ENCODE assay signal across 9 cellular contexts in genomic region chr12:111448266-111448830, GRCh38. TPM values are rescaled to one million over a fixed set of nuclear protein-coding genes. Genes with fewer than 3 reads are reported as not detected.
DNase-seq lines count a peak whose midpoint lies in the region; ATAC-seq and TF ChIP-seq lines count a peak whose summit lies in the region.
"Had no signal": no experiment of that assay in that cellular context is flagged by ENCODE, and none has a peak within 500 bp of the region (broad histone marks: within the 10 kb centered on the region; RNA-seq: fewer than 3 reads in every experiment).

No MANE protein-coding gene starts in this region.

- H3K27me3 ChIP-seq in right cardiac atrium (ENCODE audit: control insufficient read depth, insufficient read depth) (no peaks in the 10 kb centered on the region), hepatocyte (no peaks in the 10 kb centered on the region), WERI-Rb-1 (ENCODE audit: insufficient read depth, low read depth, severe bottlenecking) (no peaks in the 10 kb centered on the region)

- no peak overlapping the region for H3K4me3 ChIP-seq in right cardiac atrium (ENCODE audit: low read length)
- no peak overlapping the region for H3K4me3 ChIP-seq in hepatocyte
- H3K4me3 ChIP-seq in WERI-Rb-1 (ENCODE audit: low read depth, low read length): no peak overlapping the region

- H3K27ac Mint-ChIP-seq in activated naive CD4-positive, alpha-beta T cell treated with anti-CD3 and anti-CD28 coated beads, Interleukin-2, amount 10 ng/mL, durations not matched to agents 7 days and 5 days: peak overlapping the region; percentile 22
- peak overlapping the region; percentile 61 for H3K27ac Mint-ChIP-seq in activated B cell treated with CpG ODN at 0.5 μM for 24 hours
- peak overlapping the region; percentile 81 for H3K27ac Mint-ChIP-seq in stimulated activated naive B cell treated with anti-CD40 and anti-IgM and Interleukin-4, amounts not matched to agents 10 μg/mL and 1 μg/mL and 100 μg/mL, for 72 hours

- H3K36me3 Mint-ChIP-seq in activated naive CD4-positive, alpha-beta T cell treated with anti-CD3 and anti-CD28 coated beads, Interleukin-2, amount 10 ng/mL, durations not matched to agents 7 days and 5 days: peaks cover 64% of the 10 kb centered on the region
- peaks cover 68% of the 10 kb centered on the region for H3K36me3 Mint-ChIP-seq in activated B cell treated with CpG ODN at 0.5 μM for 24 hours (ENCODE audit: low read depth)
- H3K36me3 Mint-ChIP-seq in stimulated activated naive B cell treated with anti-CD40 and anti-IgM and Interleukin-4, amounts not matched to agents 10 μg/mL and 1 μg/mL and 100 μg/mL, for 72 hours: peaks cover 40 to 76% of the 10 kb centered on the region in 2 donors

- H3K36me3 ChIP-seq in hepatocyte (replicated peaks; ENCODE audit: insufficient read depth, low read depth) (no peaks in the 10 kb centered on the region), WERI-Rb-1 (peaks cover 48% of the 10 kb centered on the region)

- POLR2A ChIA-PET in activated B cell treated with CpG ODN at 0.5 μM for 24 hours (lab: Charles Lee): interaction anchor here (1.3 to 4.0 kb wide), 3 partner anchors 13 to 51 kb away, joined by 4 to 45 read pairs (median 4); no protein-coding TSS in a partner anchor

- peaks cover 3% of the 10 kb centered on the region for H3K79me2 ChIP-seq in hepatocyte

- H3K4me1 ChIP-seq in right cardiac atrium (ENCODE audit: control insufficient read depth, insufficient read depth, low read length): peaks cover 24% of the 10 kb centered on the region
- H3K4me1 ChIP-seq in hepatocyte (ENCODE audit: insufficient read depth): no peaks in the 10 kb centered on the region

- H3K27me3 Mint-ChIP-seq in activated naive CD4-positive, alpha-beta T cell treated with anti-CD3 and anti-CD28 coated beads, Interleukin-2, amount 10 ng/mL, durations not matched to agents 7 days and 5 days: no peaks in the 10 kb centered on the region
- no peaks in the 10 kb centered on the region for H3K27me3 Mint-ChIP-seq in activated B cell treated with CpG ODN at 0.5 μM for 24 hours
- no peaks in the 10 kb centered on the region for H3K27me3 Mint-ChIP-seq in stimulated activated naive B cell treated with anti-CD40 and anti-IgM and Interleukin-4, amounts not matched to agents 10 μg/mL and 1 μg/mL and 100 μg/mL, for 72 hours

- H3K4me1 Mint-ChIP-seq in activated naive CD4-positive, alpha-beta T cell treated with anti-CD3 and anti-CD28 coated beads, Interleukin-2, amount 10 ng/mL, durations not matched to agents 7 days and 5 days: peaks cover 69% of the 10 kb centered on the region
- H3K4me1 Mint-ChIP-seq in activated B cell treated with CpG ODN at 0.5 μM for 24 hours: peaks cover 62% of the 10 kb centered on the region
- peaks cover 53 to 74% of the 10 kb centered on the region in 2 donors for H3K4me1 Mint-ChIP-seq in stimulated activated naive B cell treated with anti-CD40 and anti-IgM and Interleukin-4, amounts not matched to agents 10 μg/mL and 1 μg/mL and 100 μg/mL, for 72 hours

- no peak overlapping the region for H3K4me2 ChIP-seq in hepatocyte

- no peak overlapping the region for H2AFZ ChIP-seq in hepatocyte

- intact Hi-C loops in activated B cell treated with CpG ODN at 0.5 μM for 24 hours (cut with micrococcal nuclease) (no loop called here), right cardiac atrium (cut with DNase I) (loop anchor here in 1 of 4 donors (5.0 kb wide), 1 partner anchor 41 kb away; the partner anchor contains the start of gene SH2B3)

- no peaks in the 10 kb centered on the region for H3K9me2 ChIP-seq in hepatocyte (replicated peaks; ENCODE audit: insufficient read depth)

- H4K20me1 ChIP-seq in hepatocyte (ENCODE audit: insufficient read depth, poor library complexity, severe bottlenecking): no peaks in the 10 kb centered on the region

- DNase-seq in activated naive CD4-positive, alpha-beta T cell treated with anti-CD3 and anti-CD28 coated beads, Interleukin-2, amount 10 ng/mL, durations not matched to agents 7 days and 5 days: no peak
- DNase-seq in activated naive CD4-positive, alpha-beta T cell treated with Interleukin-2 at 50 U/mL for 16 hours: no peak
- DNase-seq in activated B cell treated with CpG ODN at 0.5 μM for 24 hours: no peak
- no peak for DNase-seq in right cardiac atrium
- no peak for DNase-seq in stimulated activated naive B cell treated with anti-CD40 and anti-IgM and Interleukin-4, amounts not matched to agents 10 μg/mL and 1 μg/mL and 100 μg/mL, for 72 hours
- no peak for DNase-seq in hepatocyte (ENCODE audit: low spot score)
- no peak for DNase-seq in WERI-Rb-1
- DNase-seq: NCI-H526 had no signal

- H3K9me3 Mint-ChIP-seq in activated naive CD4-positive, alpha-beta T cell treated with anti-CD3 and anti-CD28 coated beads, Interleukin-2, amount 10 ng/mL, durations not matched to agents 7 days and 5 days: no peaks in the 10 kb centered on the region
- no peaks in the 10 kb centered on the region for H3K9me3 Mint-ChIP-seq in activated B cell treated with CpG ODN at 0.5 μM for 24 hours
- no peaks in the 10 kb centered on the region for H3K9me3 Mint-ChIP-seq in stimulated activated naive B cell treated with anti-CD40 and anti-IgM and Interleukin-4, amounts not matched to agents 10 μg/mL and 1 μg/mL and 100 μg/mL, for 72 hours

- H3K27ac ChIP-seq in right cardiac atrium (ENCODE audit: low read length): peak overlapping the region; percentile 58
- no peak overlapping the region for H3K27ac ChIP-seq in hepatocyte
- H3K27ac ChIP-seq in WERI-Rb-1: no peak overlapping the region

- TF ChIP-seq CTCF in activated B cell treated with CpG ODN at 0.5 μM for 24 hours (IDR thresholded peaks at IDR 0.05) (no peak), hepatocyte (IDR thresholded peaks at IDR 0.05; ENCODE audit: poor library complexity) (no peak), WERI-Rb-1 (IDR thresholded peaks at IDR 0.05; ENCODE audit: low read depth, low read length) (no peak)

- CTCF ChIA-PET in activated naive CD4-positive, alpha-beta T cell treated with anti-CD3 and anti-CD28 coated beads, Interleukin-2, amount 10 ng/mL, durations not matched to agents 7 days and 5 days (lab: Charles Lee): interaction anchor here (0.9 to 20.9 kb wide), 3 partner anchors 11 to 80 kb away, joined by 3 to 757 read pairs (median 3); partner anchors contain the start of gene SH2B3
- CTCF ChIA-PET in activated B cell treated with CpG ODN at 0.5 μM for 24 hours (lab: Charles Lee): interaction anchor here (1.4 to 12.1 kb wide), 2 partner anchors 41 to 49 kb away, joined by 3 to 522 read pairs; partner anchors contain the start of gene SH2B3

- ATAC-seq in activated B cell treated with CpG ODN at 0.5 μM for 24 hours (ENCODE audit: low read depth) (no peak), right cardiac atrium (no peak), HG02840 (IDR thresholded peaks at IDR 0.05; ENCODE audit: low FRiP score, unreplicated experiment) (no peak)
- ATAC-seq in stimulated activated naive B cell treated with anti-CD40 and anti-IgM and Interleukin-4, amounts not matched to agents 10 μg/mL and 1 μg/mL and 100 μg/mL, for 72 hours (replicated peaks): no peak

- H3K4me3 Mint-ChIP-seq in activated naive CD4-positive, alpha-beta T cell treated with anti-CD3 and anti-CD28 coated beads, Interleukin-2, amount 10 ng/mL, durations not matched to agents 7 days and 5 days: no peak overlapping the region
- H3K4me3 Mint-ChIP-seq in activated B cell treated with CpG ODN at 0.5 μM for 24 hours: no peak overlapping the region
- H3K4me3 Mint-ChIP-seq in stimulated activated naive B cell treated with anti-CD40 and anti-IgM and Interleukin-4, amounts not matched to agents 10 μg/mL and 1 μg/mL and 100 μg/mL, for 72 hours: no peak overlapping the region

- no peaks in the 10 kb centered on the region for H3K9me3 ChIP-seq in right cardiac atrium (ENCODE audit: control insufficient read depth, low read length)
- H3K9me3 ChIP-seq in hepatocyte (ENCODE audit: low read depth): no peaks in the 10 kb centered on the region
- no peaks in the 10 kb centered on the region for H3K9me3 ChIP-seq in WERI-Rb-1 (ENCODE audit: severe bottlenecking)

- whole genome bisulfite sequencing in right cardiac atrium: 53% methylated on average over 9 of the region's 9 CpGs
- WGBS in hepatocyte (ENCODE audit: low lambda C conversion rate, missing lambda C conversion rate): 91% methylated on average over 9 of the region's 9 CpGs

RNA-seq across cellular contexts. Expression of gene SH2B3, which starts 42.6 kb away (rescaled TPM):
- total RNA-seq in activated B cell treated with CpG ODN at 0.5 μM for 24 hours: 46.7 and 50.7 TPM in 2 replicates
- total RNA-seq in right cardiac atrium: 10 to 100 TPM; 24.9 to 31.2 (median 29.2) TPM
- 10.3 TPM for polyA plus RNA-seq in right cardiac atrium
- 5.5 and 9.0 TPM in 2 replicates for total RNA-seq in hepatocyte
- 4.7 and 5.3 TPM in 2 replicates for polyA plus RNA-seq in hepatocyte

Comparison
In these comparisons a context has a peak if more than half of its experiments do, and no peak if none do; other contexts are left out.
1. H3K27ac Mint-ChIP-seq: peak in every context shown above with its lines; median percentile 81 in stimulated activated naive B cell treated with anti-CD40 and anti-IgM and Interleukin-4, amounts not matched to agents 10 μg/mL and 1 μg/mL and 100 μg/mL, for 72 hours; 61 in activated B cell treated with CpG ODN at 0.5 μM for 24 hours; 22 in activated naive CD4-positive, alpha-beta T cell treated with anti-CD3 and anti-CD28 coated beads, Interleukin-2, amount 10 ng/mL, durations not matched to agents 7 days and 5 days.